In genomic region chr17:20157078-20157360, GRCh38 we compare ENCODE assay signal across 11 cellular contexts.
DNase-seq lines count a peak whose midpoint lies in the region; ATAC-seq and TF ChIP-seq lines count a peak whose summit lies in the region.
"Had no signal": no experiment of that assay in that cellular context is flagged by ENCODE, and none has a peak within 500 bp of the region (broad histone marks: within the 10 kb centered on the region; RNA-seq: fewer than 3 reads in every experiment).

No MANE protein-coding gene starts in this region.

- no peaks in the 10 kb centered on the region for H3K9me3 Mint-ChIP-seq in activated naive CD4-positive, alpha-beta T cell treated with anti-CD3 and anti-CD28 coated beads, Interleukin-2, amount 10 ng/mL, durations not matched to agents 7 days and 5 days
- H3K9me3 Mint-ChIP-seq in activated naive CD4-positive, alpha-beta T cell treated with anti-CD3 and anti-CD28 coated beads, Interleukin-2, amount 50 U/mL, for 72 hours, result no peaks in the 10 kb centered on the region

- H3K4me3 ChIP-seq in brain microvascular endothelial cell (ENCODE audit: low read depth, low read length) (peak overlapping the region; percentile 70), mesendoderm (ENCODE audit: low read length) (peak overlapping the region; percentile 31), upper lobe of left lung (peak overlapping the region in 3 of 4 donors; percentile 64 to 75 (median 69))

- H2BK120ac ChIP-seq in mesendoderm (ENCODE audit: low read depth, low read length), result no peak overlapping the region

- H2BK5ac ChIP-seq in mesendoderm (ENCODE audit: low read length), result no peak overlapping the region

- no peak overlapping the region for H2BK15ac ChIP-seq in mesendoderm (replicated peaks; ENCODE audit: low read depth)

- H3K4ac ChIP-seq in mesendoderm (ENCODE audit: low read depth, low read length), result no peak overlapping the region

- TF ChIP-seq CTCF in brain microvascular endothelial cell (IDR thresholded peaks at IDR 0.05; ENCODE audit: low read depth, low read length, missing control alignments) (no peak), upper lobe of left lung (IDR thresholded peaks at IDR 0.05) (no peak)

- ATAC-seq in activated naive CD4-positive, alpha-beta T cell treated with anti-CD3 and anti-CD28 coated beads, Interleukin-2, amount 50 U/mL, for 72 hours, result no peak
- no peak for ATAC-seq in upper lobe of left lung (ENCODE audit: low FRiP score in 2 of 2)

- in situ Hi-C loops in brain microvascular endothelial cell (cut with HindIII; ENCODE audit: low pct_ligation_motif_present, low sequenced_read_pairs), result no loop called here

- H3K4me1 ChIP-seq in mesendoderm (ENCODE audit: control insufficient read depth, low read depth, low read length) (no peaks in the 10 kb centered on the region), upper lobe of left lung (peaks cover 14 to 24% (median 15%) of the 10 kb centered on the region in 4 donors)

- H3K9me3 ChIP-seq in upper lobe of left lung, result no peaks in the 10 kb centered on the region

- CTCF ChIA-PET in activated naive CD4-positive, alpha-beta T cell treated with anti-CD3 and anti-CD28 coated beads, Interleukin-2, amount 10 ng/mL, durations not matched to agents 7 days and 5 days (lab: Charles Lee), result no interaction called here

- H2AK5ac ChIP-seq in mesendoderm (ENCODE audit: low read length), result no peak overlapping the region

- H3K56ac ChIP-seq in mesendoderm (ENCODE audit: low read length), result peak overlapping the region; percentile 94

- H3K79me1 ChIP-seq in mesendoderm (ENCODE audit: low read length), result peaks cover 14% of the 10 kb centered on the region

- H3K27me3 ChIP-seq in brain microvascular endothelial cell (replicated peaks) (no peaks in the 10 kb centered on the region), mesendoderm (ENCODE audit: insufficient read depth, low read length, poor library complexity) (no peaks in the 10 kb centered on the region), upper lobe of left lung (peaks cover 0 to 5% (median 0%) of the 10 kb centered on the region in 4 donors)

- TF ChIP-seq POLR2A in upper lobe of left lung (IDR thresholded peaks at IDR 0.05), result no peak

- H3K4me1 Mint-ChIP-seq in activated naive CD4-positive, alpha-beta T cell treated with anti-CD3 and anti-CD28 coated beads, Interleukin-2, amount 10 ng/mL, durations not matched to agents 7 days and 5 days, result peaks cover 4% of the 10 kb centered on the region

- DNase-seq in activated naive CD4-positive, alpha-beta T cell treated with anti-CD3 and anti-CD28 coated beads, Interleukin-2, amount 10 ng/mL, durations not matched to agents 7 days and 5 days, result no peak
- no peak for DNase-seq in activated naive CD4-positive, alpha-beta T cell treated with anti-CD3 and anti-CD28 coated beads, Interleukin-2, amount 50 U/mL, for 72 hours (ENCODE audit: low spot score in 2 of 2)
- no peak for DNase-seq in brain microvascular endothelial cell
- DNase-seq in mesendoderm, result no peak
- peak in 1 of 2 donors; percentile 57 for DNase-seq in upper lobe of left lung
- DNase-seq in NCI-H2107 (lab: John Stamatoyannopoulos, UW), result no peak
- no peak for DNase-seq in islet precursor cell
- no peak for DNase-seq in DMS79 treated with DMSO at 0.1 percent for 48 hours (lab: John Stamatoyannopoulos, UW)
- DNase-seq: activated CD8-positive, alpha-beta memory T cell treated with anti-CD3 and anti-CD28 coated beads for 24 hours; GOT3; NCI-H187 had no signal

- no peak overlapping the region for H3K27ac ChIP-seq in brain microvascular endothelial cell
- H3K27ac ChIP-seq in mesendoderm (ENCODE audit: low read depth, low read length), result no peak overlapping the region
- H3K27ac ChIP-seq in upper lobe of left lung, result peak overlapping the region in 2 of 4 donors; percentile 74 to 82

- peak overlapping the region; percentile 66 for H3K9ac ChIP-seq in mesendoderm (ENCODE audit: low read length)

- peak overlapping the region; percentile 75 for H3K4me2 ChIP-seq in mesendoderm (ENCODE audit: low read length)

- H4K8ac ChIP-seq in mesendoderm (ENCODE audit: low read depth, low read length), result no peak overlapping the region

- H3K79me2 ChIP-seq in mesendoderm (ENCODE audit: control insufficient read depth, insufficient read depth, low read length), result peaks cover 25% of the 10 kb centered on the region

- no peaks in the 10 kb centered on the region for H3K36me3 Mint-ChIP-seq in activated naive CD4-positive, alpha-beta T cell treated with anti-CD3 and anti-CD28 coated beads, Interleukin-2, amount 10 ng/mL, durations not matched to agents 7 days and 5 days
- H3K36me3 Mint-ChIP-seq in activated naive CD4-positive, alpha-beta T cell treated with anti-CD3 and anti-CD28 coated beads, Interleukin-2, amount 50 U/mL, for 72 hours, result no peaks in the 10 kb centered on the region

- no peak overlapping the region for H4K5ac ChIP-seq in mesendoderm (ENCODE audit: low read length)

- H3K4me3 Mint-ChIP-seq in activated naive CD4-positive, alpha-beta T cell treated with anti-CD3 and anti-CD28 coated beads, Interleukin-2, amount 10 ng/mL, durations not matched to agents 7 days and 5 days, result peak overlapping the region; percentile 80

- no peak overlapping the region for H3K27ac Mint-ChIP-seq in activated naive CD4-positive, alpha-beta T cell treated with anti-CD3 and anti-CD28 coated beads, Interleukin-2, amount 10 ng/mL, durations not matched to agents 7 days and 5 days
- no peak overlapping the region for H3K27ac Mint-ChIP-seq in activated naive CD4-positive, alpha-beta T cell treated with anti-CD3 and anti-CD28 coated beads, Interleukin-2, amount 50 U/mL, for 72 hours

- TF ChIP-seq EP300 in upper lobe of left lung (IDR thresholded peaks at IDR 0.05), result no peak

- H3K36me3 ChIP-seq in brain microvascular endothelial cell (replicated peaks), result no peaks in the 10 kb centered on the region
- H3K36me3 ChIP-seq in mesendoderm (ENCODE audit: control insufficient read depth, insufficient read depth, low read length), result no peaks in the 10 kb centered on the region
- H3K36me3 ChIP-seq in upper lobe of left lung, result no peaks in the 10 kb centered on the region

- H3K23ac ChIP-seq in mesendoderm (ENCODE audit: low read length), result no peak overlapping the region

- no peak overlapping the region for H3K18ac ChIP-seq in mesendoderm (ENCODE audit: low read length)

- no CpG with 5 or more reads among the region's 12 CpGs for WGBS in mesendoderm (ENCODE audit: extremely low coverage, insufficient coverage, low lambda C conversion rate)
- 55% methylated on average over 8 to 12 of the region's 12 CpGs for WGBS in upper lobe of left lung, 2 donors

- peaks cover 34% of the 10 kb centered on the region for H3K27me3 Mint-ChIP-seq in activated naive CD4-positive, alpha-beta T cell treated with anti-CD3 and anti-CD28 coated beads, Interleukin-2, amount 10 ng/mL, durations not matched to agents 7 days and 5 days
